10 cellular contexts compared by ENCODE assay signal in the genomic region with DNA sequence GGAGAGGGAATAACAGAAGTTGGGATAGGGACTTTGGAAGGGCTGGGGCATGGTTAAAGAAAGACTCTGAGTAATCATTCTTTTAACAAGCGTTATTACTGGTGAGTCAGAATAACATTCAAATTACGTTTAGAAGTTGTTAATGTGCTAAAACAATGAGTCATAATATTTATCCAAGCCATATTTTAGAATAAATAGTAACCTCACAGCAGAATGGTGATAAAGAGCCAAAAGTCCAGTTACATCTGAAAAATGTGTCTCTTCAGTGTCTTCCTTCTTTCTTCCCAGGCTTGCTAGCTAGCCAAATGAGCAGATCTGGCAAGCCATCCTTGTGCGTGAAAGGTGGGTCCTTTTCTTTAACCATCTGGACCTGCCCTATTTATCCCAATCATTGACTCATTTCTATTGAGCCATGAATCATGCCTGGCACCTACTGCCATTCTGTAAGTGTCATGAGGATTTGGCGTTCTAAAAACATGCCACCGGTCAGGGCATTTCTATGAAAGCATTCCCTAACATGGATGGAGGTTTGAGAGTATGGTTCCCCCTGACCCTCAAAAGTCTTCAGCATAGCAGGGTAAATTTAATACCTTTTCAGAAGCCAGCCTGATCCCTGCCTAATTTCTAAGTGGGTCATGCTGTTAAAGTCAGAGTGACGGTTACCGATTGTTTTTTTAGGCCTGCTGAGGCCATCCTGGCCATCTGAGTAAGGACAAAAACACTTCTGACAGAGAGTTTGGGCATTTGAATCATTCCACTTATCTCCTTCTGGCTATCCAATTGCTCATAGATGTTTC. TPM values are rescaled to one million over a fixed set of nuclear protein-coding genes. Genes with fewer than 3 reads are reported as not detected.
DNase-seq lines count a peak whose midpoint lies in the region; ATAC-seq and TF ChIP-seq lines count a peak whose summit lies in the region.
"Had no signal": no experiment of that assay in that cellular context is flagged by ENCODE, and none has a peak within 500 bp of the region (broad histone marks: within the 10 kb centered on the region; RNA-seq: fewer than 3 reads in every experiment).

No MANE protein-coding gene starts in this region.

- no peaks in the 10 kb centered on the region for H3K36me3 Mint-ChIP-seq in CD8-positive, alpha-beta T cell

- TF ChIP-seq CTCF in CD8-positive, alpha-beta T cell (IDR thresholded peaks at IDR 0.05): no peak

- H3K4me1 Mint-ChIP-seq in CD8-positive, alpha-beta T cell (ENCODE audit: low read depth): no peaks in the 10 kb centered on the region

- POLR2A ChIA-PET in CD8-positive, alpha-beta T cell (lab: Charles Lee): no interaction called here

- intact Hi-C loops in sciatic nerve (cut with DNase I): no loop called here
- intact Hi-C loops in CD8-positive, alpha-beta T cell (cut with DNase I, micrococcal nuclease): no loop called here

- no peaks in the 10 kb centered on the region for H3K4me1 ChIP-seq in CD8-positive, alpha-beta T cell (ENCODE audit: insufficient read depth, low read length)
- H3K4me1 ChIP-seq: parathyroid adenoma had no signal

- H3K36me3 ChIP-seq in SK-N-MC (ENCODE audit: insufficient read depth, low read length): no peaks in the 10 kb centered on the region
- H3K36me3 ChIP-seq in CD8-positive, alpha-beta T cell (ENCODE audit: insufficient read depth, low read length): no peaks in the 10 kb centered on the region

- peak; percentile 96 for DNase-seq in GM04503 (ENCODE audit: low read depth)
- no peak for DNase-seq in SK-N-MC (ENCODE audit: low read depth, low spot score)
- DNase-seq in fibroblast of peridontal ligament (ENCODE audit: extremely low read depth): peak; percentile 80
- no peak for DNase-seq in sciatic nerve (ENCODE audit: low spot score)
- DNase-seq in CD8-positive, alpha-beta T cell: no peak
- DNase-seq in NOMO-1 treated with dmso at 0.1 percent for 144 hours (lab: John Stamatoyannopoulos, UW; ENCODE audit: unreplicated experiment): no peak
- no peak for DNase-seq in GDM1 (lab: John Stamatoyannopoulos, UW)
- DNase-seq: anterior cingulate cortex had no signal

- H3K27ac ChIP-seq in SK-N-MC: peak overlapping the region; percentile 80
- H3K27ac ChIP-seq in CD8-positive, alpha-beta T cell (ENCODE audit: low read depth, low read length): no peak overlapping the region
- H3K27ac ChIP-seq: parathyroid adenoma had no signal

- no peak overlapping the region for H3K4me3 Mint-ChIP-seq in CD8-positive, alpha-beta T cell

- H3K9me3 ChIP-seq in SK-N-MC (ENCODE audit: low read depth, low read length): no peaks in the 10 kb centered on the region
- no peaks in the 10 kb centered on the region for H3K9me3 ChIP-seq in CD8-positive, alpha-beta T cell (ENCODE audit: low read length)

- peak; percentile 55 for ATAC-seq in sciatic nerve
- ATAC-seq in CD8-positive, alpha-beta T cell: no peak
- no peak for ATAC-seq in HG02610 (IDR thresholded peaks at IDR 0.05; ENCODE audit: unreplicated experiment)

- peaks cover 8% of the 10 kb centered on the region for H3K27me3 Mint-ChIP-seq in CD8-positive, alpha-beta T cell (ENCODE audit: low read depth)

- H3K9ac ChIP-seq in SK-N-MC (ENCODE audit: insufficient read length): no peak overlapping the region
- H3K9ac ChIP-seq: parathyroid adenoma had no signal

- CTCF ChIA-PET in CD8-positive, alpha-beta T cell (lab: Charles Lee): no interaction called here

- H3K27ac Mint-ChIP-seq in CD8-positive, alpha-beta T cell: no peak overlapping the region

- H3K4me3 ChIP-seq in SK-N-MC: no peak overlapping the region
- no peak overlapping the region for H3K4me3 ChIP-seq in CD8-positive, alpha-beta T cell (ENCODE audit: low read depth, low read length)

- H3K27me3 ChIP-seq in CD8-positive, alpha-beta T cell (ENCODE audit: insufficient read depth, low read length): no peaks in the 10 kb centered on the region

- no peaks in the 10 kb centered on the region for H3K9me3 Mint-ChIP-seq in CD8-positive, alpha-beta T cell

RNA-seq across cellular contexts. Expression of a gene that starts 26.8 kb away (rescaled TPM):
- 0.13 TPM for total RNA-seq in sciatic nerve
- total RNA-seq in CD8-positive, alpha-beta T cell: not detected

Comparison
In these comparisons a context has a peak if more than half of its experiments do, and no peak if none do; other contexts are left out.
1. DNase-seq: peak in GM04503 (single experiment) and fibroblast of peridontal ligament (single experiment); none in SK-N-MC (single experiment), sciatic nerve (single experiment), CD8-positive, alpha-beta T cell (0 of 7), NOMO-1 treated with dmso at 0.1 percent for 144 hours (single experiment) and GDM1 (single experiment).